In the genomic region with DNA sequence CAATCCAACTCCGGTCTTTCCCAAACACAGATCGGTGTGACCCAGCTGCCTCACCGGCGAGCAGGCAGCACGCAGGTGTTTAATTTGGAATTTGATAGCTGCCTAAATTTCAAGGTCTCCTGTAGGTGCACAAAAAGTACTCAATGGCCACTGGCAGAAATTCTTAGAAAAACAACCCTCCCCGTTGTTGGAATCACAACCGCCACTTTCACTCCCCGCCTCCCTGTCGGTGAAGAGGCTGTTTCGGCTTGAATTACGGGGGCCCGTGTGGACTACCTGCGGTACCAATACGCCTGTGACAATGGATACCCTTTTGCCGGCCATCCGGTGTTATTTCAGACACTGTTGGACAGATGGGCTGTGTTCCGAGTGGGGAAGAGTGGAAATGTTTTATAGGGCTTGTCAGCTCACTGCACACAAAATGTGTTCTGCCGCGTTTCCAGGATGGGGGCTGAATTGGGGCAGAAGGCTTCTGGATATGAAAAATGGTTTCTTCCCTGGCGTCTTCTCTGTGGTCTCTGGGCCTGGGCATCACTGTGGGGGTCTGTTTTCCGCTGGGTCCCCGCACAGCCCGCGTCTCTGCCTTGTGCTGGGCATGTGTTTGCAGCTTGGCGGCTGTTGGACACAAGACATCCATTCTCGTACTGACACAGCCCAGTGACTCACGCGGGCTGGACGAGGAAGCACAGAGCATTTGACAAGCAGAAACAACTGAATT, we compare ENCODE assay signal across 12 cellular contexts. TPM values are rescaled to one million over a fixed set of nuclear protein-coding genes. Genes with fewer than 3 reads are reported as not detected.
A peak's percentile ranks its signal among the peaks of the same experiment; 100 is the strongest.
DNase-seq lines count a peak whose midpoint lies in the region; ATAC-seq and TF ChIP-seq lines count a peak whose summit lies in the region.
"Had no signal": no experiment of that assay in that cellular context is flagged by ENCODE, and none has a peak within 500 bp of the region (broad histone marks: within the 10 kb centered on the region; RNA-seq: fewer than 3 reads in every experiment).

No MANE protein-coding gene starts in this region.

- no peak overlapping the region for H3K56ac ChIP-seq in IMR-90 (ENCODE audit: extremely low read depth, insufficient read depth, low read length)

- no peak overlapping the region for H2AK9ac ChIP-seq in IMR-90 (replicated peaks; ENCODE audit: low read depth, low read length, poor library complexity)

- no peaks in the 10 kb centered on the region for H4K20me1 ChIP-seq in IMR-90 (ENCODE audit: insufficient read depth, low read length)
- H4K20me1 ChIP-seq: BLaER1 had no signal

- no peak overlapping the region for H4K8ac ChIP-seq in IMR-90 (ENCODE audit: low read depth in 2 of 2, low read length in 2 of 2)

- peak overlapping the region; percentile 8 for H2AFZ ChIP-seq in IMR-90 (replicated peaks; ENCODE audit: low read length, poor library complexity)

- H3K36me3 ChIP-seq in IMR-90 (ENCODE audit: control insufficient read depth, insufficient read depth, low read length): no peaks in the 10 kb centered on the region
- H3K36me3 ChIP-seq in tibial artery: no peaks in the 10 kb centered on the region
- H3K36me3 ChIP-seq: BLaER1, ovary had no signal

- H2BK15ac ChIP-seq in IMR-90 (ENCODE audit: low read depth, low read length): no peak overlapping the region

- no peak for TF ChIP-seq RAD21 in IMR-90 (IDR thresholded peaks at IDR 0.05; ENCODE audit: low read length)

- H3K79me1 ChIP-seq in IMR-90 (ENCODE audit: low read depth in 1 of 2, low read length in 2 of 2): no peaks in the 10 kb centered on the region

- no peak overlapping the region for H3K23ac ChIP-seq in IMR-90 (ENCODE audit: low read depth, low read length)

- H2BK20ac ChIP-seq in IMR-90 (ENCODE audit: low read depth, low read length): no peak overlapping the region

- no peak overlapping the region for H4K5ac ChIP-seq in IMR-90 (ENCODE audit: low read depth, low read length)

- ATAC-seq in IMR-90 (ENCODE audit: low read depth) (peak; percentile 46; the same call in 1 of the 2 replicates), SK-N-SH treated with all-trans-retinoic acid at 6 μM for 48 hours (peak; percentile 90), left lobe of liver (peak; percentile 79), GM21423 (IDR thresholded peaks at IDR 0.05; ENCODE audit: unreplicated experiment) (no peak), GM21786 (IDR thresholded peaks at IDR 0.05; ENCODE audit: unreplicated experiment) (no peak)
- ATAC-seq: stimulated activated memory B cell treated with anti-CD40 and anti-IgM and Interleukin-4, amounts not matched to agents 10 μg/mL and 1 μg/mL and 100 μg/mL, for 72 hours had no signal

- no peak overlapping the region for H3K4me2 ChIP-seq in IMR-90 (ENCODE audit: low read depth, low read length)
- H3K4me2 ChIP-seq: BLaER1 had no signal

- 31% methylated on average over 9 of the region's 29 CpGs; no CpG with 5 or more reads in 1 of the 2 experiments for WGBS in IMR-90 (ENCODE audit: extremely low coverage in 2 of 2, insufficient read length in 1 of 2), 2 experiments

- H3K14ac ChIP-seq in IMR-90 (replicated peaks; ENCODE audit: low read depth, low read length): no peak overlapping the region

- POLR2A ChIA-PET in IMR-90 (lab: Charles Lee; ENCODE audit: unreplicated experiment): no interaction called here

- H3K9me1 ChIP-seq in IMR-90 (ENCODE audit: insufficient read depth, low read length): no peaks in the 10 kb centered on the region

- H3K18ac ChIP-seq in IMR-90 (ENCODE audit: low read depth, low read length): no peak overlapping the region

- no peak overlapping the region for H3K9ac ChIP-seq in IMR-90 (ENCODE audit: low read depth, low read length)
- H3K9ac ChIP-seq: BLaER1 had no signal

- H2AK5ac ChIP-seq in IMR-90 (ENCODE audit: low read depth, low read length): no peak overlapping the region

- no peak overlapping the region for H3K4ac ChIP-seq in IMR-90 (ENCODE audit: low read depth, low read length)

- DNase-seq in 8988T (peak; percentile 46), IMR-90 (peak; percentile 16), left lobe of liver (ENCODE audit: low spot score) (no peak), tibial artery (no peak)
- DNase-seq in activated CD4-positive, CD25-positive, alpha-beta regulatory T cell (lab: John Stamatoyannopoulos, UW): no peak
- DNase-seq: Right ventricle myocardium superior had no signal

- H3K27ac ChIP-seq in IMR-90 (ENCODE audit: insufficient read depth, low read length): no peak overlapping the region
- no peak overlapping the region for H3K27ac ChIP-seq in tibial artery
- H3K27ac ChIP-seq: BLaER1, ovary had no signal

- no peak for TF ChIP-seq POLR2A in IMR-90 (IDR thresholded peaks at IDR 0.05; ENCODE audit: low read depth, low read length)

- H3K27me3 ChIP-seq in IMR-90 (ENCODE audit: control insufficient read depth, insufficient read depth, low read length) (peaks cover 8% of the 10 kb centered on the region), tibial artery (peaks cover 0 to 45% of the 10 kb centered on the region in 2 donors)
- H3K27me3 ChIP-seq: BLaER1, ovary had no signal

- no peaks in the 10 kb centered on the region for H3K4me1 ChIP-seq in IMR-90 (ENCODE audit: control insufficient read depth, insufficient read depth, low read length)
- no peaks in the 10 kb centered on the region for H3K4me1 ChIP-seq in tibial artery

- H2BK120ac ChIP-seq in IMR-90 (ENCODE audit: low read depth, low read length): no peak overlapping the region

- H3K4me3 ChIP-seq in IMR-90 (ENCODE audit: insufficient read depth, low read depth, low read length) (no peak overlapping the region), tibial artery (no peak overlapping the region)
- H3K4me3 ChIP-seq: BLaER1, ovary had no signal

- H2BK5ac ChIP-seq in IMR-90 (ENCODE audit: low read depth, low read length, poor library complexity, severe bottlenecking): no peak overlapping the region

- CTCF ChIA-PET in IMR-90 (lab: Yijun Ruan, JAX): no interaction called here

- dilution Hi-C loops in IMR-90 (cut with HindIII; ENCODE audit: low sequenced_read_pairs, unreplicated experiment): no loop called here

- TF ChIP-seq CTCF in IMR-90 (conservative IDR thresholded peaks at IDR 0.05; ENCODE audit: low read depth, low read length) (no peak), tibial artery (IDR thresholded peaks at IDR 0.05) (no peak)

- BruUV-seq in IMR-90 (replicated peaks; lab: Mats Ljungman, UMichigan): no TSS peak

- H3K9me3 ChIP-seq in IMR-90 (ENCODE audit: control insufficient read depth, insufficient read depth, low read length): no peaks in the 10 kb centered on the region
- H3K9me3 ChIP-seq in tibial artery: no peaks in the 10 kb centered on the region
- H3K9me3 ChIP-seq: ovary had no signal

- intact Hi-C loops in IMR-90 (cut with micrococcal nuclease) (no loop called here), tibial artery (cut with DNase I; ENCODE audit: low total_unique reads) (no loop called here)

- no peak overlapping the region for H4K91ac ChIP-seq in IMR-90 (ENCODE audit: insufficient read depth, low read depth, low read length)

- in situ Hi-C loops in IMR-90 (cut with MboI; ENCODE audit: low sequenced_read_pairs): no loop called here

TF ChIP-seq in IMR-90, 13 proteins besides CTCF, POLR2A, EP300 and RAD21 (continues in another document):
- TF ChIP-seq RFX5 (IDR thresholded peaks at IDR 0.05; ENCODE audit: low read depth, low read length): no peak
- TF ChIP-seq BHLHE40 (IDR thresholded peaks at IDR 0.05; ENCODE audit: low read depth, low read length): no peak
- no peak for TF ChIP-seq NFE2L2 (IDR thresholded peaks at IDR 0.05; ENCODE audit: low read depth, low read length)
- no peak for TF ChIP-seq RCOR1 (IDR thresholded peaks at IDR 0.05; ENCODE audit: insufficient replicate concordance, low read length)
- TF ChIP-seq MAZ (IDR thresholded peaks at IDR 0.05; ENCODE audit: borderline replicate concordance, low read depth, low read length): no peak
- TF ChIP-seq MAFK (IDR thresholded peaks at IDR 0.05; ENCODE audit: low read depth, low read length): no peak
- TF ChIP-seq FOS (IDR thresholded peaks at IDR 0.05; ENCODE audit: low read depth, low read length): no peak
- TF ChIP-seq CEBPB (IDR thresholded peaks at IDR 0.05; ENCODE audit: low read depth, low read length): no peak

TF ChIP-seq in SK-N-SH treated with all-trans-retinoic acid at 6 μM for 48 hours, 23 proteins besides CTCF, POLR2A, EP300 and RAD21:
- TF ChIP-seq ZNF70 (CRISPR knock-in tag; IDR thresholded peaks at IDR 0.05): no peak
- no peak for TF ChIP-seq PATZ1 (CRISPR knock-in tag; IDR thresholded peaks at IDR 0.05; ENCODE audit: borderline replicate concordance)
- TF ChIP-seq TCF4 (CRISPR knock-in tag; IDR thresholded peaks at IDR 0.05; ENCODE audit: borderline replicate concordance): no peak
- TF ChIP-seq ARNTL (CRISPR knock-in tag; IDR thresholded peaks at IDR 0.05; ENCODE audit: borderline replicate concordance, low read depth): no peak
- TF ChIP-seq BACH2 (CRISPR knock-in tag; IDR thresholded peaks at IDR 0.05; ENCODE audit: borderline replicate concordance): no peak
- TF ChIP-seq PPARA (CRISPR knock-in tag; IDR thresholded peaks at IDR 0.05; ENCODE audit: borderline replicate concordance): no peak
- no peak for TF ChIP-seq ZNF565 (CRISPR knock-in tag; conservative IDR thresholded peaks at IDR 0.05; ENCODE audit: low read depth)
TF ChIP-seq in SK-N-SH treated with all-trans-retinoic acid at 6 μM for 48 hours: peak in this region for 0.

RNA-seq across cellular contexts. Expression of gene ZIC5, which starts 45.4 kb away (rescaled TPM):
- not detected in 2 replicates for total RNA-seq in IMR-90 (2012; rRNA removed)
- not detected in 2 replicates for polyA plus RNA-seq in IMR-90 (2012; rRNA removed)
- not detected in 2 replicates for polyA plus RNA-seq in IMR-90 (2012; cell fraction: cytosol; rRNA removed)
- not detected in 2 replicates for polyA plus RNA-seq in IMR-90 (2012; cell fraction: nucleus; rRNA removed; ENCODE audit: low replicate concordance)
- not detected for total RNA-seq in left lobe of liver
- total RNA-seq: Right ventricle myocardium superior had no signal
- polyA plus RNA-seq: ovary had no signal

RNA-seq across cellular contexts. Expression of gene ZIC2, which starts 55.4 kb away (rescaled TPM):
- total RNA-seq in IMR-90 (2012; rRNA removed) (not detected in 2 replicates), left lobe of liver (0.38 TPM)
- polyA plus RNA-seq in IMR-90 (2012; rRNA removed): not detected in 2 replicates
- polyA plus RNA-seq in IMR-90 (2012; cell fraction: cytosol; rRNA removed): not detected in 2 replicates
- polyA plus RNA-seq in IMR-90 (2012; cell fraction: nucleus; rRNA removed; ENCODE audit: low replicate concordance): not detected in 2 replicates
- total RNA-seq: Right ventricle myocardium superior had no signal

Comparison
In these comparisons a context has a peak if more than half of its experiments do, and no peak if none do; other contexts are left out.
1. DNase-seq: peak in 8988T (single experiment) and IMR-90 (single experiment); none in left lobe of liver (single experiment), tibial artery (0 of 2) and activated CD4-positive, CD25-positive, alpha-beta regulatory T cell (0 of 4).
2. ATAC-seq: peak in IMR-90 (single experiment), SK-N-SH treated with all-trans-retinoic acid at 6 μM for 48 hours (single experiment) and left lobe of liver (single experiment); none in GM21423 (single experiment) and GM21786 (single experiment).